Comparison of ENCODE assay signal across 8 cellular contexts in the genomic region with DNA sequence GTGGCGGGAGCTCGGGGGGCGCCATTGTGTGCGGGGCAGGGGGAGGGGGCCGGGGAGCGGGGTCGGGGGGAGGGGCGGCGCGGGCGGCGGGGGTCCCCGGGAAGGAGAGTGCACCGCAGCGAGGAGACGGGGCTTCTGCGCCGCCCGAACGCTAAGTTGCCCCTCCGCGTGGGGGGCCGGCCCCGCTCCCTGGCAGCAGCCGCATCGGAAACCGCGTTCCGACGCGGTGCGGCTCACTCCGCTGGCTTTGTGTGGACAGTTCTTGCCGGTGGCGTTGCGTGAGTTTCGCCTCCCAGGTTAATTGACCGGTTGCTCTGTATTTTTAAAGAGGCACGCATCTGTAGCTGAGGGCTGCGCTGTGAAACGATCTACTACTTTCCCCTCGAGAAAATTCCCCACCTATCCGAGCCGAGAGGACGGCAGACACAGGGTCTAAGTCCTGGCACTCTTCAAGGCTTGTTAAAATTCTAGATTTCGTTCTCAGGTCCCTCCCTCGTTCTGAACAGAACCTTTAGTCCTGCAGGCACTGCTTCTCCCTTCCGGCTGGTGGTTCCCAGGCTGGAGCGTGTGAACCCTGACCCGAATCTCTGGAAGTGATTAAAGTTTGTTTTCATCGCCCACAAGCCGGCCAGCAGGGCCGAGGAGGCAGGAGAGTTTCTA. TPM values are rescaled to one million over a fixed set of nuclear protein-coding genes. Genes with fewer than 3 reads are reported as not detected.
DNase-seq lines count a peak whose midpoint lies in the region; TF ChIP-seq lines count a peak whose summit lies in the region.
"Had no signal": no experiment of that assay in that cellular context is flagged by ENCODE, and none has a peak within 500 bp of the region (broad histone marks: within the 10 kb centered on the region; RNA-seq: fewer than 3 reads in every experiment).

No MANE protein-coding gene starts in this region.

- H3K27me3 ChIP-seq in GM06990 (replicated peaks; ENCODE audit: control insufficient read depth, insufficient read depth, low read length), result peaks cover 13% of the 10 kb centered on the region
- H3K27me3 ChIP-seq in SJSA1 (replicated peaks), result peaks cover 63% of the 10 kb centered on the region
- H3K27me3 ChIP-seq in neural progenitor cell, result peaks cover 62% of the 10 kb centered on the region

- no peaks in the 10 kb centered on the region for H3K9me3 Mint-ChIP-seq in neural progenitor cell

- H3K4me1 ChIP-seq in SJSA1 (replicated peaks) (peaks cover 20% of the 10 kb centered on the region), neural progenitor cell (peaks cover 4% of the 10 kb centered on the region)

- DNase-seq in GM06990 (ENCODE audit: extremely low read depth, insufficient read length), result no peak
- peak; percentile 95 to 98 for DNase-seq in SJSA1 (ENCODE audit: low read depth in 1 of 2, low spot score in 2 of 2)
- peak; percentile 59 for DNase-seq in fibroblast of pulmonary artery (ENCODE audit: low read depth)
- peak; percentile 75 for DNase-seq in neural progenitor cell (ENCODE audit: low spot score)
- no peak for DNase-seq in NCI-H2107 treated with DMSO at 0.1 percent for 48 hours (lab: John Stamatoyannopoulos, UW; ENCODE audit: unreplicated experiment)
- DNase-seq in NCI-H1436 treated with DMSO at 0.1 percent for 48 hours (lab: John Stamatoyannopoulos, UW), result no peak
- no peak for DNase-seq in activated CD4-positive, alpha-beta T cell treated with anti-CD3 and anti-CD28 coated beads, Interleukin-2, amount 50 U/mL, for 48 hours

- H3K36me3 Mint-ChIP-seq in neural progenitor cell, result peaks cover 8% of the 10 kb centered on the region

- peaks cover 7% of the 10 kb centered on the region for H4K20me1 ChIP-seq in neural progenitor cell (ENCODE audit: low read depth)

- H3K9me3 ChIP-seq in SJSA1 (replicated peaks) (peaks cover 3% of the 10 kb centered on the region; the same call in 1 of the 2 replicates), neural progenitor cell (ENCODE audit: low read depth) (no peaks in the 10 kb centered on the region)

- peak overlapping the region; percentile 80 for H2AFZ ChIP-seq in neural progenitor cell (replicated peaks)

- H3K27ac Mint-ChIP-seq in neural progenitor cell, result peak overlapping the region; percentile 99

- H3K36me3 ChIP-seq in GM06990 (ENCODE audit: control insufficient read depth, insufficient read depth, low read length) (no peaks in the 10 kb centered on the region), SJSA1 (peaks cover 11% of the 10 kb centered on the region), neural progenitor cell (no peaks in the 10 kb centered on the region)

- H3K4me3 ChIP-seq in GM06990 (replicated peaks; ENCODE audit: low read depth, low read length), result peak overlapping the region; percentile 21
- peak overlapping the region; percentile 54 for H3K4me3 ChIP-seq in SJSA1
- peak overlapping the region; percentile 35 for H3K4me3 ChIP-seq in fibroblast of pulmonary artery (replicated peaks; ENCODE audit: low read depth, low read length)
- H3K4me3 ChIP-seq in neural progenitor cell, result peak overlapping the region; percentile 76
- H3K4me3 ChIP-seq: SK-N-MC had no signal

- H3K4me2 ChIP-seq in neural progenitor cell, result peak overlapping the region; percentile 90

- H3K4me1 Mint-ChIP-seq in neural progenitor cell, result peaks cover 22% of the 10 kb centered on the region

- H3K9ac ChIP-seq in neural progenitor cell, result peak overlapping the region; percentile 58

- TF ChIP-seq CTCF in GM06990 (IDR thresholded peaks at IDR 0.05; ENCODE audit: insufficient read depth, low read length, poor library complexity, severe bottlenecking) (no peak), fibroblast of pulmonary artery (IDR thresholded peaks at IDR 0.05; ENCODE audit: low read length, missing control alignments) (no peak), neural progenitor cell (IDR thresholded peaks at IDR 0.05) (no peak)

- H3K27ac ChIP-seq in SJSA1, result peak overlapping the region; percentile 5
- H3K27ac ChIP-seq in neural progenitor cell, result no peak overlapping the region
- H3K27ac ChIP-seq: SK-N-MC had no signal

- peak overlapping the region; percentile 98 for H3K4me3 Mint-ChIP-seq in neural progenitor cell

- H3K79me2 ChIP-seq in neural progenitor cell (ENCODE audit: low read depth), result peaks cover 11% of the 10 kb centered on the region

- peaks cover 26% of the 10 kb centered on the region for H3F3A ChIP-seq in neural progenitor cell (ENCODE audit: low read depth)

- peaks cover 29% of the 10 kb centered on the region for H3K27me3 Mint-ChIP-seq in neural progenitor cell (ENCODE audit: insufficient read depth, low read depth)

RNA-seq across cellular contexts. Expression of a gene that starts 0.9 kb away (rescaled TPM):
- total RNA-seq in SJSA1 (2014; rRNA removed; shearing (Covaris generic)), result 55.3 and 72.5 TPM in 2 replicates
- 58.9 and 64.6 TPM in 2 replicates for total RNA-seq in neural progenitor cell (ENCODE audit: low replicate concordance)

Comparison
In these comparisons a context has a peak if more than half of its experiments do, and no peak if none do; other contexts are left out.
1. DNase-seq: peak in SJSA1 (2 of 2), fibroblast of pulmonary artery (single experiment) and neural progenitor cell (single experiment); none in GM06990 (single experiment), NCI-H2107 treated with DMSO at 0.1 percent for 48 hours (single experiment), NCI-H1436 treated with DMSO at 0.1 percent for 48 hours (single experiment) and activated CD4-positive, alpha-beta T cell treated with anti-CD3 and anti-CD28 coated beads, Interleukin-2, amount 50 U/mL, for 48 hours (0 of 2).
2. H3K4me3 ChIP-seq: peak in every context shown above with its lines; median percentile 76 in neural progenitor cell; 54 in SJSA1; 35 in fibroblast of pulmonary artery; 21 in GM06990.